In genomic region chr21:44592446-44593365, GRCh38 we compare ENCODE assay signal across 1 cellular context.
TF ChIP-seq lines count a peak whose summit lies in the region.

A gene with protein sequence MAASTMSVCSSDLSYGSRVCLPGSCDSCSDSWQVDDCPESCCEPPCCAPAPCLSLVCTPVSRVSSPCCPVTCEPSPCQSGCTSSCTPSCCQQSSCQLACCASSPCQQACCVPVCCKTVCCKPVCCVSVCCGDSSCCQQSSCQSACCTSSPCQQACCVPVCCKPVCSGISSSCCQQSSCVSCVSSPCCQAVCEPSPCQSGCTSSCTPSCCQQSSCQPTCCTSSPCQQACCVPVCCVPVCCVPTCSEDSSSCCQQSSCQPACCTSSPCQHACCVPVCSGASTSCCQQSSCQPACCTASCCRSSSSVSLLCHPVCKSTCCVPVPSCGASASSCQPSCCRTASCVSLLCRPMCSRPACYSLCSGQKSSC (minus strand): TSS chr21:44592505. CDS start chr21:44592484, 21 bp downstream.

TF ChIP-seq in HepG2, 621 proteins besides CTCF, POLR2A, EP300 and RAD21 (continued from another document):
- TF ChIP-seq, protein P1, sequence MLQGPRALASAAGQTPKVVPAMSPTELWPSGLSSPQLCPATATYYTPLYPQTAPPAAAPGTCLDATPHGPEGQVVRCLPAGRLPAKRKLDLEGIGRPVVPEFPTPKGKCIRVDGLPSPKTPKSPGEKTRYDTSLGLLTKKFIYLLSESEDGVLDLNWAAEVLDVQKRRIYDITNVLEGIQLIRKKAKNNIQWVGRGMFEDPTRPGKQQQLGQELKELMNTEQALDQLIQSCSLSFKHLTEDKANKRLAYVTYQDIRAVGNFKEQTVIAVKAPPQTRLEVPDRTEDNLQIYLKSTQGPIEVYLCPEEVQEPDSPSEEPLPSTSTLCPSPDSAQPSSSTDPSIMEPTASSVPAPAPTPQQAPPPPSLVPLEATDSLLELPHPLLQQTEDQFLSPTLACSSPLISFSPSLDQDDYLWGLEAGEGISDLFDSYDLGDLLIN (CRISPR knock-in tag; IDR thresholded peaks at IDR 0.05; ENCODE audit: borderline replicate concordance): no peak
